Comparison of ENCODE assay signal across 10 cellular contexts in the genomic region with DNA sequence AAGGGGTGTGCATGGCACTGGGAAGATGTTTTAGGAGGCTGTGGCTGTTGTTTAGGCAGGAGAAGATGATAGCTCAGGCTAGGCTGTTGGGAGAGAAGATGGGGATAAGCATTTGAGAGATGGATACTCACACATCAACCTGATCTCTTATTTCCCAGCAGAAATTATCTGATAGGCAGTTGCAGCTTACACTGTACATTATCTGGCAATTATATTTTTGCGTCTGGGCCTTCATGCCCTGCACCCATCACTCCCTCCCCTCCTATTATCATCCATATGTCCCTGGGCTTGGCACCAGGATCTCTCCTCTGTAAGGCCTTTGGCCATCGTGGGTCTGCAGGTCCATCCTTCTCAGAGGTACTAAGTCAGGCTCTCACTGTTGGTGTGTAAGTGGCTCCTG.
"Had no signal": no experiment of that assay in that cellular context is flagged by ENCODE, and none has a peak within 500 bp of the region (broad histone marks: within the 10 kb centered on the region; RNA-seq: fewer than 3 reads in every experiment).

No MANE protein-coding gene starts in this region.

- ATAC-seq: GM23338, HCT116 had no signal

- H3K36me3 ChIP-seq: HAP-1 had no signal

- H3K4me2 ChIP-seq: GM23338 had no signal

- H3K27ac Mint-ChIP-seq: GM23338, HFFc6 had no signal

- H3K27ac ChIP-seq: GM23248 had no signal

- H3K4me1 ChIP-seq: HAP-1 had no signal

- H2AFZ ChIP-seq: GM23248, GM23338 had no signal

- DNase-seq: GM23248, GOT3, H7, H9, HCEC 1CT, HFFc6 had no signal

- FAIRE-seq: H54 had no signal

- H3K4me3 ChIP-seq: GM23248, GM23338, HAP-1 had no signal

- H3K4me3 Mint-ChIP-seq: GM23338, H9, HFFc6 had no signal

- H3K9me3 ChIP-seq: HAP-1 had no signal

- H3K9ac ChIP-seq: GM23248 had no signal
